In genomic region chr20:43972692-43973091, GRCh38 we compare ENCODE assay signal across 23 cellular contexts. TPM values are rescaled to one million over a fixed set of nuclear protein-coding genes. Genes with fewer than 3 reads are reported as not detected.
"Had no signal": no experiment of that assay in that cellular context is flagged by ENCODE, and none has a peak within 500 bp of the region (broad histone marks: within the 10 kb centered on the region; RNA-seq: fewer than 3 reads in every experiment).

No MANE protein-coding gene starts in this region.

- H2AFZ ChIP-seq: parathyroid adenoma had no signal

- H3K27ac Mint-ChIP-seq: mesothelial cell of epicardium; naive B cell; stimulated activated effector memory CD8-positive, alpha-beta T cell treated with anti-CD3 and anti-CD28 coated beads, Interleukin-12 subunit alpha, Interleukin-12 subunit beta, amount 100 ng/mL, for 72 hours had no signal

- H3K36me3 ChIP-seq: neutrophil, prostate gland, right atrium auricular region, thyroid gland had no signal

- DNase-seq: cerebellar nuclear complex; dorsolateral prefrontal cortex; effector CD4-positive, alpha-beta T cell; kidney; left lung; mesenchymal stem cell; mucosa of descending colon; naive B cell; stimulated activated CD4-positive, alpha-beta T cell treated with anti-CD3 and anti-CD28 coated beads, Interleukin-2, amount 100 ng/mL, for 24 hours; stimulated activated CD4-positive, alpha-beta T cell treated with anti-CD3 and anti-CD28 coated beads, Interleukin-4, amount 100 ng/mL, for 24 hours; stimulated activated naive CD8-positive, alpha-beta T cell treated with anti-CD3 and anti-CD28 coated beads, Interleukin-15, amount 100 ng/mL, for 72 hours; thyroid gland; trophoblast cell had no signal

- H3K79me2 ChIP-seq: parathyroid adenoma had no signal

- H3K4me3 ChIP-seq: dorsolateral prefrontal cortex, left lung, mucosa of descending colon, prostate gland, right atrium auricular region, thyroid gland had no signal

- H3K27me3 ChIP-seq: right atrium auricular region, thyroid gland had no signal

- H3K4me3 Mint-ChIP-seq: mesothelial cell of epicardium; naive B cell; natural killer cell treated with Interleukin-12 subunit alpha and Interleukin-12 subunit beta and Interleukin-15 and Interleukin-18, amount 100 ng/mL, for 72 hours; neural crest cell; stimulated activated effector memory CD8-positive, alpha-beta T cell treated with anti-CD3 and anti-CD28 coated beads, Interleukin-12 subunit alpha, Interleukin-12 subunit beta, amount 100 ng/mL, for 72 hours; stimulated activated naive CD8-positive, alpha-beta T cell treated with anti-CD3 and anti-CD28 coated beads, Interleukin-15, amount 100 ng/mL, for 72 hours had no signal

- H3K4me1 Mint-ChIP-seq: mesothelial cell of epicardium, naive B cell had no signal

- H3K9me3 Mint-ChIP-seq: mesothelial cell of epicardium; natural killer cell treated with Interleukin-12 subunit alpha and Interleukin-12 subunit beta and Interleukin-15 and Interleukin-18, amount 100 ng/mL, for 72 hours; neural crest cell; stimulated activated effector memory CD8-positive, alpha-beta T cell treated with anti-CD3 and anti-CD28 coated beads, Interleukin-12 subunit alpha, Interleukin-12 subunit beta, amount 100 ng/mL, for 72 hours had no signal

- H3K27ac ChIP-seq: dorsolateral prefrontal cortex, left lung, neutrophil, parathyroid adenoma, prostate gland, right atrium auricular region, thyroid gland had no signal

- H3K36me3 Mint-ChIP-seq: mesothelial cell of epicardium; naive B cell; natural killer cell treated with Interleukin-12 subunit alpha and Interleukin-12 subunit beta and Interleukin-15 and Interleukin-18, amount 100 ng/mL, for 72 hours had no signal

- H3K4me1 ChIP-seq: parathyroid adenoma, prostate gland, right atrium auricular region had no signal

- H3K9me3 ChIP-seq: left lung, mucosa of descending colon, neutrophil, prostate gland, right atrium auricular region, thyroid gland had no signal

- ATAC-seq: left lung; mucosa of descending colon; natural killer cell treated with Interleukin-12 subunit alpha and Interleukin-12 subunit beta and Interleukin-15 and Interleukin-18, amount 100 ng/mL, for 72 hours; sciatic nerve; stimulated activated effector memory CD8-positive, alpha-beta T cell treated with anti-CD3 and anti-CD28 coated beads, Interleukin-12 subunit alpha, Interleukin-12 subunit beta, amount 100 ng/mL, for 72 hours; stimulated activated naive CD8-positive, alpha-beta T cell treated with anti-CD3 and anti-CD28 coated beads, Interleukin-15, amount 100 ng/mL, for 72 hours had no signal

RNA-seq across cellular contexts. Expression of gene TOX2, which starts 58.0 kb away (rescaled TPM):
- total RNA-seq: skeletal muscle tissue had no signal
